ENCODE assay signal across 1 cellular context in the genomic region with DNA sequence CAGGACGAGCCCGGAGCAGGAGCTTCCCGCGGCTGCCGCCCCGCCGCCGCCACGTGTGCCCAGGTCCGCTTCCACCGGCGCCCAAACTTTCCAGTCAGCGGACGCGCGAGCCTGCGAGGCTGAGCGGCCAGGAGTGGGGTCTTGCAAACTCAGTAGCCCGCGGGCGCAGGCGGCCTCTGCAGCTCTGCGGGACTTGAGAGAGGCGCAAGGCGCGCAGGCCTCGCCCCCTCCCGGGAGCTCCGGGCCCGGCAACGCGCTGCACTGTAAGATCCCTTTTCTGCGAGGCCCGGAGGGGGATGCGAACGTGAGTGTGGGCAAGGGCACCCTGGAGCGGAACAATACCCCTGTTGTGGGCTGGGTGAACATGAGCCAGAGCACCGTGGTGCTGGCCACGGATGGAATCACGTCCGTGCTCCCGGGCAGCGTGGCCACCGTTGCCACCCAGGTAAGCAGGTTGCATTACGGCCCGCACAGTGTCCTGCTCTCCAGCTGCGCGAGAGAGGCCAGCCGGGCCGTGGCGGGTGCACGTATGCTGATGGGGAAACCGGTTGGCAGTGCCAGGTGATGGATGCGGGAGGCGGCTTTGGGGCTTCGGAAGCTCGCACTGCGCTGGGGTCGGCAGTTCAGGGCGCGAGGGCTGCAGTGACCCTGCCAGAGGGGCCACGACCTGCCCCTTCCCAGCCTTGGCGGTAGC.
TF ChIP-seq lines count a peak whose summit lies in the region.

No MANE protein-coding gene starts in this region.

TF ChIP-seq in WTC11, 78 proteins besides CTCF, POLR2A, EP300 and RAD21 (continued from another document):
- TF ChIP-seq ATF2 (CRISPR knock-in tag; IDR thresholded peaks at IDR 0.05; ENCODE audit: borderline replicate concordance, low read depth) = no peak
- TF ChIP-seq MAX (CRISPR knock-in tag; IDR thresholded peaks at IDR 0.05) = peak; percentile 71
- TF ChIP-seq KAT7 (CRISPR knock-in tag; IDR thresholded peaks at IDR 0.05; ENCODE audit: borderline replicate concordance) = peak; percentile 69; the same call in 1 of the 2 replicates
